In genomic region chr7:26862806-26863205, GRCh38 we compare ENCODE assay signal across 18 cellular contexts. TPM values are rescaled to one million over a fixed set of nuclear protein-coding genes. Genes with fewer than 3 reads are reported as not detected.
DNase-seq lines count a peak whose midpoint lies in the region; ATAC-seq and TF ChIP-seq lines count a peak whose summit lies in the region.
"Had no signal": no experiment of that assay in that cellular context is flagged by ENCODE, and none has a peak within 500 bp of the region (broad histone marks: within the 10 kb centered on the region; RNA-seq: fewer than 3 reads in every experiment).

No MANE protein-coding gene starts in this region.

- CTCF ChIA-PET in Calu3 (lab: Charles Lee), result interaction anchor here (1.0 kb wide), 1 partner anchor 10 kb away, joined by 4 read pairs; no protein-coding TSS in a partner anchor
- CTCF ChIA-PET in activated CD8-positive, alpha-beta memory T cell treated with anti-CD3 and anti-CD28 coated beads, Interleukin-2, amount 10 ng/mL, durations not matched to agents 7 days and 5 days (lab: Charles Lee), result interaction anchor here (0.7 to 1.0 kb wide), 3 partner anchors 8 to 299 kb away, joined by 3 read pairs; no protein-coding TSS in a partner anchor

- H3K4me3 Mint-ChIP-seq in Calu3 (ENCODE audit: low read depth, unreplicated experiment) (peak overlapping the region; percentile 94), endothelial cell (ENCODE audit: unreplicated experiment) (no peak overlapping the region)
- H3K4me3 Mint-ChIP-seq in activated CD8-positive, alpha-beta memory T cell treated with anti-CD3 and anti-CD28 coated beads, Interleukin-2, amount 10 ng/mL, durations not matched to agents 7 days and 5 days, result no peak overlapping the region

- no peak overlapping the region for H2AFZ ChIP-seq in OCI-LY3 (ENCODE audit: low read depth, low read length)
- H2AFZ ChIP-seq in parathyroid adenoma, result no peak overlapping the region

- H3K4me1 Mint-ChIP-seq in Calu3 (ENCODE audit: low read depth, unreplicated experiment) (peaks cover 24% of the 10 kb centered on the region), endothelial cell (ENCODE audit: unreplicated experiment) (peaks cover 24% of the 10 kb centered on the region)
- peaks cover 22% of the 10 kb centered on the region for H3K4me1 Mint-ChIP-seq in activated CD8-positive, alpha-beta memory T cell treated with anti-CD3 and anti-CD28 coated beads, Interleukin-2, amount 10 ng/mL, durations not matched to agents 7 days and 5 days

- H3K4me2 ChIP-seq in OCI-LY3 (ENCODE audit: low read length) (peak overlapping the region; percentile 79), parathyroid adenoma (ENCODE audit: low read length) (peak overlapping the region; percentile 87)

- H3K36me3 ChIP-seq in OCI-LY3 (replicated peaks; ENCODE audit: low read depth, low read length), result no peaks in the 10 kb centered on the region
- no peaks in the 10 kb centered on the region for H3K36me3 ChIP-seq in esophagus squamous epithelium
- H3K36me3 ChIP-seq in parathyroid adenoma (ENCODE audit: control insufficient read depth, insufficient read depth, low read length), result no peaks in the 10 kb centered on the region
- H3K36me3 ChIP-seq: ascending aorta, BLaER1, ovary had no signal

- ATAC-seq in activated CD8-positive, alpha-beta memory T cell treated with anti-CD3 and anti-CD28 coated beads, Interleukin-2, amount 10 ng/mL, durations not matched to agents 7 days and 5 days, result no peak
- ATAC-seq: activated CD4-positive, CD25-positive, alpha-beta regulatory T cell treated with anti-CD3 and anti-CD28 coated beads, Interleukin-2, amount 50 U/mL, for 24 hours; effector memory CD8-positive, alpha-beta T cell; left ventricle myocardium superior; T-cell had no signal

- H3K36me3 Mint-ChIP-seq in Calu3 (ENCODE audit: insufficient read depth, unreplicated experiment) (peaks cover 25% of the 10 kb centered on the region), endothelial cell (ENCODE audit: low read depth, unreplicated experiment) (no peaks in the 10 kb centered on the region)
- peaks cover 7% of the 10 kb centered on the region for H3K36me3 Mint-ChIP-seq in activated CD8-positive, alpha-beta memory T cell treated with anti-CD3 and anti-CD28 coated beads, Interleukin-2, amount 10 ng/mL, durations not matched to agents 7 days and 5 days
- H3K36me3 Mint-ChIP-seq: T-cell had no signal

- H3K79me2 ChIP-seq in OCI-LY3 (ENCODE audit: low read length) (peaks cover 53% of the 10 kb centered on the region), parathyroid adenoma (no peaks in the 10 kb centered on the region)

- H3K9me3 ChIP-seq in OCI-LY3 (ENCODE audit: insufficient read depth, low read length) (no peaks in the 10 kb centered on the region), esophagus squamous epithelium (no peaks in the 10 kb centered on the region), parathyroid adenoma (ENCODE audit: control insufficient read depth, low read length) (no peaks in the 10 kb centered on the region)
- H3K9me3 ChIP-seq: ascending aorta, ovary had no signal

- H3K27me3 Mint-ChIP-seq in Calu3 (ENCODE audit: unreplicated experiment) (no peaks in the 10 kb centered on the region), endothelial cell (ENCODE audit: unreplicated experiment) (peaks cover 4% of the 10 kb centered on the region)
- H3K27me3 Mint-ChIP-seq in activated CD8-positive, alpha-beta memory T cell treated with anti-CD3 and anti-CD28 coated beads, Interleukin-2, amount 10 ng/mL, durations not matched to agents 7 days and 5 days, result peaks cover 31% of the 10 kb centered on the region

- H4K20me1 ChIP-seq in OCI-LY3 (ENCODE audit: insufficient read depth, low read length), result peaks cover 26% of the 10 kb centered on the region
- H4K20me1 ChIP-seq: BLaER1 had no signal

- H3K27ac ChIP-seq in OCI-LY3 (ENCODE audit: low read length) (peak overlapping the region; percentile 92), esophagus squamous epithelium (peak overlapping the region; percentile 96 to 99 (median 97)), parathyroid adenoma (no peak overlapping the region)
- H3K27ac ChIP-seq: ascending aorta, BLaER1, ovary had no signal

- TF ChIP-seq CTCF in Calu3 (IDR thresholded peaks at IDR 0.05; ENCODE audit: unreplicated experiment) (no peak), OCI-LY3 (IDR thresholded peaks at IDR 0.05; ENCODE audit: low read depth, low read length) (no peak), esophagus squamous epithelium (IDR thresholded peaks at IDR 0.05) (no peak), parathyroid adenoma (IDR thresholded peaks at IDR 0.05) (no peak), endothelial cell (IDR thresholded peaks at IDR 0.05; ENCODE audit: unreplicated experiment) (no peak)

- H3K27ac Mint-ChIP-seq in Calu3 (ENCODE audit: unreplicated experiment) (no peak overlapping the region), endothelial cell (ENCODE audit: unreplicated experiment) (no peak overlapping the region)
- no peak overlapping the region for H3K27ac Mint-ChIP-seq in activated CD8-positive, alpha-beta memory T cell treated with anti-CD3 and anti-CD28 coated beads, Interleukin-2, amount 10 ng/mL, durations not matched to agents 7 days and 5 days

- BruUV-seq in Calu3 (replicated peaks; lab: Mats Ljungman, UMichigan), result no TSS peak

- no peaks in the 10 kb centered on the region for H3K9me3 Mint-ChIP-seq in Calu3 (ENCODE audit: low read depth, unreplicated experiment)
- H3K9me3 Mint-ChIP-seq in activated CD8-positive, alpha-beta memory T cell treated with anti-CD3 and anti-CD28 coated beads, Interleukin-2, amount 10 ng/mL, durations not matched to agents 7 days and 5 days (ENCODE audit: low read depth), result no peaks in the 10 kb centered on the region
- no peaks in the 10 kb centered on the region for H3K9me3 Mint-ChIP-seq in endothelial cell (ENCODE audit: unreplicated experiment)
- H3K9me3 Mint-ChIP-seq: effector memory CD8-positive, alpha-beta T cell; T-cell had no signal

- WGBS in esophagus squamous epithelium, 2 donors, result 29 to 38% methylated on average over 2 of the region's 2 CpGs

- DNase-seq in Calu3 (no peak), esophagus squamous epithelium (lab: John Stamatoyannopoulos, UW) (no peak), NCI-H526 treated with DMSO at 0.1 percent for 48 hours (lab: John Stamatoyannopoulos, UW) (no peak), ureter (ENCODE audit: low spot score) (no peak), endothelial cell (ENCODE audit: low spot score) (no peak)
- DNase-seq in activated CD8-positive, alpha-beta memory T cell treated with anti-CD3 and anti-CD28 coated beads, Interleukin-2, amount 10 ng/mL, durations not matched to agents 7 days and 5 days, result no peak
- DNase-seq: activated T-cell treated with anti-CD3 and anti-CD28 coated beads, Interleukin-2, amount 50 U/mL, for 48 hours; effector memory CD8-positive, alpha-beta T cell; left ventricle myocardium superior; NCI-H2081; ovary; stimulated activated naive CD4-positive, alpha-beta T cell treated with Interleukin-2 at 50 U/mL for 16 hours; T-cell had no signal

- peak overlapping the region; percentile 97 for H3K4me3 ChIP-seq in OCI-LY3 (ENCODE audit: low read length)
- peak overlapping the region in 3 of 4 donors; percentile 71 to 85 (median 83) for H3K4me3 ChIP-seq in esophagus squamous epithelium
- peak overlapping the region; percentile 96 for H3K4me3 ChIP-seq in parathyroid adenoma (ENCODE audit: low read depth, low read length)
- H3K4me3 ChIP-seq: BLaER1, ovary had no signal

- no peak for TF ChIP-seq POLR2A in esophagus squamous epithelium (IDR thresholded peaks at IDR 0.05)

- H3K9ac ChIP-seq in OCI-LY3 (ENCODE audit: low read length), result peak overlapping the region; percentile 98
- H3K9ac ChIP-seq in parathyroid adenoma, result no peak overlapping the region
- H3K9ac ChIP-seq: BLaER1 had no signal

- H3K4me1 ChIP-seq in OCI-LY3 (ENCODE audit: low read length) (peaks cover 37% of the 10 kb centered on the region), esophagus squamous epithelium (peaks cover 0 to 61% (median 4%) of the 10 kb centered on the region in 3 donors), parathyroid adenoma (no peaks in the 10 kb centered on the region)
- H3K4me1 ChIP-seq: ascending aorta had no signal

- intact Hi-C loops in Calu3 (cut with micrococcal nuclease; ENCODE audit: unreplicated experiment) (loop anchor here (5.0 kb wide), 2 partner anchors 104 to 169 kb away; no protein-coding TSS in a partner anchor), esophagus squamous epithelium (cut with DNase I) (loop anchor here (5.0 kb wide), 1 partner anchor 234 kb away; the partner anchor contains the start of gene HOXA1)

- H3K27me3 ChIP-seq in OCI-LY3 (ENCODE audit: low read depth, low read length) (no peaks in the 10 kb centered on the region), esophagus squamous epithelium (peaks cover 0 to 45% (median 2%) of the 10 kb centered on the region in 4 donors), parathyroid adenoma (ENCODE audit: control insufficient read depth, insufficient read depth, low read length) (no peaks in the 10 kb centered on the region)
- H3K27me3 ChIP-seq: ascending aorta, ovary had no signal

RNA-seq across cellular contexts. Expression of gene SKAP2, which starts 1.6 kb away (rescaled TPM):
- total RNA-seq in Calu3 (2022) (68.1 and 83.1 TPM in 2 replicates), esophagus squamous epithelium (10 to 100 TPM; 19.3 to 25.2 (median 21.4) TPM), ureter (63.5 TPM), endothelial cell (ENCODE audit: unreplicated experiment) (24.7 TPM)
- total RNA-seq in activated CD8-positive, alpha-beta memory T cell treated with anti-CD3 and anti-CD28 coated beads, Interleukin-2, amount 10 ng/mL, durations not matched to agents 7 days and 5 days, result 10 to 100 TPM; 18.6 to 21.3 TPM
